Comparison of ENCODE assay signal across 23 cellular contexts in the genomic region with DNA sequence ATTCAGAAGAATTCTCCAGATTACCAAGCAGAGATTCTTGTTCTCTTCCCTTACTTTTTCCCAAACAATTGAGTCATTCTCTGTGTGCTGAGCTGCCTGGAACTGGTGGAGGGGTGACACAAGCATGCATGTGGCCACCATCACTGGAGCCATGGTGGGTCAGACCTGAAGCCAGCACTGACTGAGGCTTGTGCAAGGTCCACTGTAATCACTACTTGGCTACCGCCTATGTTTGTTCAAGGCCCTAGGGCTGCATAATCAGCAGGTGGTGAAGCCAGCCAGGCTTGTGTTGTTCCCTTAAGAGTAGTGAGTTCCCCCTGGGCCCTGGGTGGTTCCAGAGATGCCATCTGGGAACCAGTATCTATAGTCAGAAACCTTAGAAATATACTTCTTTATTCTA.
"Had no signal": no experiment of that assay in that cellular context is flagged by ENCODE, and none has a peak within 500 bp of the region (broad histone marks: within the 10 kb centered on the region; RNA-seq: fewer than 3 reads in every experiment).

No MANE protein-coding gene starts in this region.

- H3K27me3 ChIP-seq: SJSA1 had no signal

- H3K4me3 ChIP-seq: K562, SJSA1, SK-N-MC had no signal

- H3K9me3 ChIP-seq: SJSA1 had no signal

- H3K27ac ChIP-seq: KMS-11, SJSA1, SK-N-MC had no signal

- H3K27ac Mint-ChIP-seq: IgD-negative memory B cell had no signal

- FAIRE-seq: K562, RCC 7860 had no signal

- H3K4me3 Mint-ChIP-seq: IgD-negative memory B cell had no signal

- H3K4me2 ChIP-seq: KMS-11 had no signal

- H3K4me1 Mint-ChIP-seq: IgD-negative memory B cell had no signal

- H3K36me3 ChIP-seq: SJSA1 had no signal

- H3K9ac ChIP-seq: KMS-11 had no signal

- DNase-seq: Kasumi-1, MM.1S, NCI-H1092 treated with DMSO at 0.1 percent for 48 hours, NCI-H1436, NCI-H187, NCI-H2029, NCI-H2081 treated with DMSO at 0.1 percent for 48 hours, NCI-H2171, NCI-H226, NCI-H446, NCI-H510A, NCI-H524 treated with DMSO at 0.1 percent for 48 hours, NCI-H69, NCI-H774, Right ventricle myocardium superior, RPMI8226, SIG-M5 had no signal
